Comparison of ENCODE assay signal across 28 cellular contexts in genomic region chr3:98326494-98326893, GRCh38. TPM values are rescaled to one million over a fixed set of nuclear protein-coding genes. Genes with fewer than 3 reads are reported as not detected.
A peak's percentile ranks its signal among the peaks of the same experiment; 100 is the strongest.
DNase-seq lines count a peak whose midpoint lies in the region; ATAC-seq, FAIRE-seq and TF ChIP-seq lines count a peak whose summit lies in the region.
"Had no signal": no experiment of that assay in that cellular context is flagged by ENCODE, and none has a peak within 500 bp of the region (broad histone marks: within the 10 kb centered on the region; RNA-seq: fewer than 3 reads in every experiment).

No MANE protein-coding gene starts in this region.

- peak overlapping the region; percentile 54 for H3K27ac Mint-ChIP-seq in activated CD8-positive, alpha-beta memory T cell treated with anti-CD3 and anti-CD28 coated beads, Interleukin-2, amount 10 ng/mL, durations not matched to agents 7 days and 5 days
- H3K27ac Mint-ChIP-seq: CD14-positive monocyte, HFFc6 had no signal

- no peak for FAIRE-seq in GM12878 (lab: Jason Lieb, UNC)
- FAIRE-seq: HepG2 had no signal

- RAD21 ChIA-PET in GM12878 (lab: Charles Lee; ENCODE audit: unreplicated experiment) = interaction anchor here (1.1 kb wide), 1 partner anchor 141 kb away, joined by 3 read pairs; no protein-coding TSS in a partner anchor

- no peak for TF ChIP-seq RAD21 in GM12878 (IDR thresholded peaks at IDR 0.05; ENCODE audit: insufficient read depth, low read depth, low read length)

- no peaks in the 10 kb centered on the region for H4K20me1 ChIP-seq in GM12878 (ENCODE audit: control insufficient read depth, insufficient read depth)

- peak overlapping the region; percentile 45; the same call in 1 of the 2 replicates for H2AFZ ChIP-seq in GM12878 (ENCODE audit: control insufficient read depth, low read depth, low read length)

- H3K9me3 ChIP-seq in GM12878 (replicated peaks; ENCODE audit: control insufficient read depth, insufficient read depth, low read length) (no peaks in the 10 kb centered on the region), iPS-18a (ENCODE audit: control insufficient read depth, low read depth, low read length) (no peaks in the 10 kb centered on the region), A673 (ENCODE audit: low read depth, low read length, poor library complexity, severe bottlenecking) (no peaks in the 10 kb centered on the region)
- H3K9me3 ChIP-seq: BE2C, HAP-1 had no signal

- CTCF ChIA-PET in activated CD8-positive, alpha-beta memory T cell treated with anti-CD3 and anti-CD28 coated beads, Interleukin-2, amount 10 ng/mL, durations not matched to agents 7 days and 5 days (lab: Charles Lee) = interaction anchor here (1.1 to 1.2 kb wide), 2 partner anchors 286 to 288 kb away, joined by 3 to 4 read pairs; no protein-coding TSS in a partner anchor
- CTCF ChIA-PET in GM12878 (lab: Yijun Ruan, JAX) (interaction anchor here (0.7 to 3.1 kb wide), 10 partner anchors 12 to 288 kb away, joined by 3 to 16 read pairs (median 4); no protein-coding TSS in a partner anchor), A673 (lab: Charles Lee) (interaction anchor here (1.3 kb wide), 1 partner anchor 17 kb away, joined by 5 read pairs; no protein-coding TSS in a partner anchor)

- intact Hi-C loops in GM12878 (cut with micrococcal nuclease; ENCODE audit: unreplicated experiment) = loop anchor here (5.0 kb wide), 1 partner anchor 94 kb away; no protein-coding TSS in a partner anchor
- intact Hi-C loops in A673 (cut with micrococcal nuclease; ENCODE audit: unreplicated experiment) = no loop called here

- DNase-seq in activated CD8-positive, alpha-beta memory T cell treated with anti-CD3 and anti-CD28 coated beads, Interleukin-2, amount 10 ng/mL, durations not matched to agents 7 days and 5 days = no peak
- no peak for DNase-seq in activated CD8-positive, alpha-beta memory T cell treated with anti-CD3 and anti-CD28 coated beads, Interleukin-2, amount 50 U/mL, for 4 hours
- DNase-seq in GM12878 (ENCODE audit: low read depth, low spot score) (no peak), A673 (ENCODE audit: low spot score) (no peak), RKO (ENCODE audit: low spot score) (no peak), NCI-H2227 treated with DMSO at 0.1 percent for 48 hours (lab: John Stamatoyannopoulos, UW) (no peak)
- DNase-seq in activated naive CD4-positive, alpha-beta T cell treated with anti-CD3 and anti-CD28 coated beads, Interleukin-2, amount 50 U/mL, for 16 hours = no peak
- DNase-seq: ACHN, BE2C, DMS153, DND-41, HFFc6, Karpas-422, NCI-H1092, NCI-H1417 treated with DMSO at 0.1 percent for 48 hours, NCI-H1694 treated with DMSO at 0.1 percent for 48 hours, NCI-H2081, NCI-H226, NCI-H510A, NCI-H69, SHP77 treated with DMSO at 0.1 percent for 48 hours had no signal

- no peaks in the 10 kb centered on the region for H3K9me3 Mint-ChIP-seq in activated CD8-positive, alpha-beta memory T cell treated with anti-CD3 and anti-CD28 coated beads, Interleukin-2, amount 10 ng/mL, durations not matched to agents 7 days and 5 days (ENCODE audit: low read depth)
- H3K9me3 Mint-ChIP-seq: CD14-positive monocyte, HFFc6 had no signal

- 44% methylated on average over 1 of the region's 1 CpG for WGBS in GM12878 (ENCODE audit: insufficient coverage, insufficient replicate concordance, low lambda C conversion rate, missing lambda C conversion rate)

- SMC1A ChIA-PET in GM12878 (lab: Charles Lee; ENCODE audit: uncharacterized antibody, unreplicated experiment) = interaction anchor here (0.5 to 5.7 kb wide), 6 partner anchors 13 to 512 kb away, joined by 3 to 41 read pairs (median 4); no protein-coding TSS in a partner anchor

- in situ Hi-C loops in GM12878 (cut with MboI) = loop anchor here (5.0 to 25.0 kb wide), 3 partner anchors 139 to 486 kb away; no protein-coding TSS in a partner anchor

- TF ChIP-seq CTCF in GM12878 (IDR thresholded peaks at IDR 0.05 in 2 of 3, conservative IDR thresholded peaks at IDR 0.05 in 1 of 3; ENCODE audit: control insufficient read depth in 2 of 3, extremely low read depth in 1 of 3, insufficient read depth in 1 of 3, low read depth in 3 of 3, low read length in 3 of 3) = no peak
- no peak for TF ChIP-seq CTCF in A673 (conservative IDR thresholded peaks at IDR 0.05; ENCODE audit: low read depth, low read length)

- POLR2A ChIA-PET in GM12878 (lab: Charles Lee) (interaction anchor here (0.6 to 2.3 kb wide), 2 partner anchors 12 to 51 kb away, joined by 6 read pairs; no protein-coding TSS in a partner anchor), A673 (lab: Charles Lee; ENCODE audit: low non-redundant PET) (no interaction called here)

- no peak overlapping the region for H3K9ac ChIP-seq in GM12878 (ENCODE audit: control insufficient read depth, insufficient read depth, low read length)
- no peak overlapping the region for H3K9ac ChIP-seq in iPS-18a (ENCODE audit: low read length)

- H3K27me3 Mint-ChIP-seq in activated CD8-positive, alpha-beta memory T cell treated with anti-CD3 and anti-CD28 coated beads, Interleukin-2, amount 10 ng/mL, durations not matched to agents 7 days and 5 days = peaks cover 2% of the 10 kb centered on the region

- H3K27me3 ChIP-seq in GM12878 (replicated peaks in 1 of 2; ENCODE audit: control insufficient read depth in 2 of 2, insufficient read depth in 2 of 2, low read length in 1 of 2) (no peaks in the 10 kb centered on the region), iPS-18a (ENCODE audit: control insufficient read depth, insufficient read depth, low read length) (no peaks in the 10 kb centered on the region), A673 (replicated peaks; ENCODE audit: insufficient read depth, low read depth, low read length, poor library complexity) (peaks cover 52% of the 10 kb centered on the region)

- H3K4me3 Mint-ChIP-seq in activated CD8-positive, alpha-beta memory T cell treated with anti-CD3 and anti-CD28 coated beads, Interleukin-2, amount 10 ng/mL, durations not matched to agents 7 days and 5 days = no peak overlapping the region
- H3K4me3 Mint-ChIP-seq: CD14-positive monocyte, HFFc6 had no signal

- no TSS peak for BruUV-seq in GM12878 (replicated peaks; lab: Mats Ljungman, UMichigan)
- BruUV-seq in A673 (replicated peaks; lab: Mats Ljungman, UMichigan) = no TSS peak

- TF ChIP-seq POLR2A in GM12878 (IDR thresholded peaks at IDR 0.05; ENCODE audit: low read depth, low read length) = no peak

- peaks cover 5% of the 10 kb centered on the region for H3K4me1 ChIP-seq in GM12878 (ENCODE audit: control insufficient read depth, insufficient read depth, low read length)
- H3K4me1 ChIP-seq in iPS-18a (ENCODE audit: control insufficient read depth, low read depth, low read length) = peaks cover 34% of the 10 kb centered on the region
- no peaks in the 10 kb centered on the region for H3K4me1 ChIP-seq in A673 (ENCODE audit: insufficient read depth, low read length, poor library complexity, severe bottlenecking)
- H3K4me1 ChIP-seq: BE2C, HAP-1 had no signal

- TF ChIP-seq EP300 in GM12878 (IDR thresholded peaks at IDR 0.05; ENCODE audit: borderline replicate concordance in 1 of 2, control insufficient read depth in 1 of 2, low read depth in 2 of 2, low read length in 2 of 2) = no peak

- peaks cover 40% of the 10 kb centered on the region for H3K4me1 Mint-ChIP-seq in activated CD8-positive, alpha-beta memory T cell treated with anti-CD3 and anti-CD28 coated beads, Interleukin-2, amount 10 ng/mL, durations not matched to agents 7 days and 5 days

- no peaks in the 10 kb centered on the region for H3K36me3 Mint-ChIP-seq in activated CD8-positive, alpha-beta memory T cell treated with anti-CD3 and anti-CD28 coated beads, Interleukin-2, amount 10 ng/mL, durations not matched to agents 7 days and 5 days
- H3K36me3 Mint-ChIP-seq: CD14-positive monocyte had no signal

- H3K36me3 ChIP-seq in GM12878 (ENCODE audit: control insufficient read depth in 2 of 2, insufficient read depth in 2 of 2, low read length in 1 of 2) = no peaks in the 10 kb centered on the region
- H3K36me3 ChIP-seq in iPS-18a (ENCODE audit: control insufficient read depth, low read depth, low read length) = no peaks in the 10 kb centered on the region
- no peaks in the 10 kb centered on the region for H3K36me3 ChIP-seq in A673 (ENCODE audit: insufficient read depth, low read length, poor library complexity, severe bottlenecking)
- H3K36me3 ChIP-seq: BE2C, HAP-1 had no signal

- no peak overlapping the region for H3K27ac ChIP-seq in GM12878 (ENCODE audit: control insufficient read depth, insufficient read depth)
- H3K27ac ChIP-seq in iPS-18a (ENCODE audit: low read length) = no peak overlapping the region
- no peak overlapping the region for H3K27ac ChIP-seq in A673 (ENCODE audit: low read depth, low read length, poor library complexity, severe bottlenecking)
- H3K27ac ChIP-seq: 22Rv1 had no signal

- no peak overlapping the region for H3K4me2 ChIP-seq in GM12878 (ENCODE audit: control insufficient read depth, insufficient read depth)

- ATAC-seq in activated CD8-positive, alpha-beta memory T cell treated with anti-CD3 and anti-CD28 coated beads, Interleukin-2, amount 10 ng/mL, durations not matched to agents 7 days and 5 days = no peak
- ATAC-seq in GM12878 = no peak
- ATAC-seq: HepG2, Panc1 had no signal

- H3K4me3 ChIP-seq in GM12878 (no peak overlapping the region), iPS-18a (ENCODE audit: low read length) (peak overlapping the region; percentile 18), A673 (ENCODE audit: low read depth, low read length, poor library complexity, severe bottlenecking) (no peak overlapping the region)
- H3K4me3 ChIP-seq: HAP-1 had no signal

- H3K79me2 ChIP-seq in GM12878 (ENCODE audit: control insufficient read depth, insufficient read depth, low read length) = no peaks in the 10 kb centered on the region

RNA-seq across cellular contexts. Expression of gene OR5K4, which starts 27.2 kb away (rescaled TPM):
- not detected for total RNA-seq in activated CD8-positive, alpha-beta memory T cell treated with anti-CD3 and anti-CD28 coated beads, Interleukin-2, amount 10 ng/mL, durations not matched to agents 7 days and 5 days
- 231 and 236 TPM in 2 replicates for total RNA-seq in GM12878 (2013; cell fraction: nucleolus; rRNA removed)
- total RNA-seq in GM12878 (2014; rRNA removed) (0.38 TPM in 1 of 2 replicates, not detected in the other), GM12878 (2014; rRNA removed; fragmentation: Illumina TruSeq; extraction: Trizol) (not detected in 2 replicates), GM12878 (2021) (not detected in 2 replicates), A673 (2021) (not detected in 2 replicates)
- not detected for polyA plus RNA-seq in GM12878 (2011; ENCODE audit: low read depth)
- polyA plus RNA-seq in GM12878 (2011; rRNA removed) (2.1 and 3.4 TPM in 2 replicates), GM12878 (2014; fragmentation: Illumina TruSeq; extraction: Trizol) (not detected in 2 replicates), GM12878 (2014; fragmentation: Nextera tagmentation; extraction: Ambion mirVana) (not detected), GM12878 (2014; rRNA removed) (not detected in 2 replicates), GM12878 (2016; fragmentation: Nextera tagmentation; extraction: Ambion mirVana) (not detected)
- 0.07 and 0.12 TPM in 2 replicates for polyA plus RNA-seq in GM12878 (2011; cell fraction: cytosol; rRNA removed)
- polyA plus RNA-seq in GM12878 (2011; cell fraction: nucleus; rRNA removed) = 6.2 and 6.7 TPM in 2 replicates
- polyA plus RNA-seq in GM12878 (2012) = not detected in 2 replicates
- polyA minus RNA-seq in GM12878 (2011; rRNA and poly(A)+ RNA removed) = 26.3 and 30.4 TPM in 2 replicates
- not detected in 2 replicates for polyA minus RNA-seq in GM12878 (2011; cell fraction: cytosol; rRNA and poly(A)+ RNA removed)
- polyA minus RNA-seq in GM12878 (2011; cell fraction: nucleus; rRNA and poly(A)+ RNA removed) = 49.4 and 68.4 TPM in 2 replicates
- total RNA-seq: HepG2, HFFc6, OCI-LY7 had no signal
- polyA plus RNA-seq: CD14-positive monocyte, HepG2 had no signal

RNA-seq across cellular contexts. Expression of gene OR5H2, which starts 44.2 kb away (rescaled TPM):
- total RNA-seq in activated CD8-positive, alpha-beta memory T cell treated with anti-CD3 and anti-CD28 coated beads, Interleukin-2, amount 10 ng/mL, durations not matched to agents 7 days and 5 days = not detected
- 312 and 314 TPM in 2 replicates for total RNA-seq in GM12878 (2013; cell fraction: nucleolus; rRNA removed)
- total RNA-seq in GM12878 (2014; rRNA removed) (not detected in 2 replicates), GM12878 (2014; rRNA removed; fragmentation: Illumina TruSeq; extraction: Trizol) (not detected in 2 replicates), GM12878 (2021) (not detected in 2 replicates), A673 (2021) (not detected in 2 replicates)
- not detected for polyA plus RNA-seq in GM12878 (2011; ENCODE audit: low read depth)
- polyA plus RNA-seq in GM12878 (2011; rRNA removed) (1.7 and 3.7 TPM in 2 replicates), GM12878 (2014; fragmentation: Illumina TruSeq; extraction: Trizol) (not detected in 2 replicates), GM12878 (2014; fragmentation: Nextera tagmentation; extraction: Ambion mirVana) (not detected), GM12878 (2014; rRNA removed) (not detected in 2 replicates), GM12878 (2016; fragmentation: Nextera tagmentation; extraction: Ambion mirVana) (not detected)
- 0.08 and 0.13 TPM in 2 replicates for polyA plus RNA-seq in GM12878 (2011; cell fraction: cytosol; rRNA removed)
- polyA plus RNA-seq in GM12878 (2011; cell fraction: nucleus; rRNA removed) = 7.3 and 7.9 TPM in 2 replicates
- polyA plus RNA-seq in GM12878 (2012) = not detected in 2 replicates
- 28.1 and 30.7 TPM in 2 replicates for polyA minus RNA-seq in GM12878 (2011; rRNA and poly(A)+ RNA removed)
- polyA minus RNA-seq in GM12878 (2011; cell fraction: cytosol; rRNA and poly(A)+ RNA removed) = not detected in 2 replicates
- 52.8 and 64.2 TPM in 2 replicates for polyA minus RNA-seq in GM12878 (2011; cell fraction: nucleus; rRNA and poly(A)+ RNA removed)
- total RNA-seq: HepG2, HFFc6, OCI-LY7 had no signal
- polyA plus RNA-seq: CD14-positive monocyte, HepG2 had no signal
